ENCODE assay signal across 1 cellular context in genomic region chr3:136189043-136189442, GRCh38.
TF ChIP-seq lines count a peak whose summit lies in the region.

No MANE protein-coding gene starts in this region.

TF ChIP-seq in WTC11, 78 proteins besides CTCF, POLR2A, EP300 and RAD21 (continued from another document):
- TF ChIP-seq ARID4B (CRISPR knock-in tag; IDR thresholded peaks at IDR 0.05; ENCODE audit: borderline replicate concordance) (no peak), NR2C2 (CRISPR knock-in tag; IDR thresholded peaks at IDR 0.05) (no peak), ZNF219 (CRISPR knock-in tag; IDR thresholded peaks at IDR 0.05; ENCODE audit: borderline replicate concordance) (no peak), ZNF317 (CRISPR knock-in tag; IDR thresholded peaks at IDR 0.05; ENCODE audit: borderline replicate concordance, low read depth) (no peak), IRF1 (CRISPR knock-in tag; IDR thresholded peaks at IDR 0.05) (no peak), SMAD3 (CRISPR knock-in tag; IDR thresholded peaks at IDR 0.05; ENCODE audit: borderline replicate concordance) (no peak), KAT7 (CRISPR knock-in tag; IDR thresholded peaks at IDR 0.05; ENCODE audit: borderline replicate concordance) (no peak), GRHL2 (CRISPR knock-in tag; IDR thresholded peaks at IDR 0.05; ENCODE audit: insufficient replicate concordance, severe bottlenecking) (no peak), E2F5 (CRISPR knock-in tag; IDR thresholded peaks at IDR 0.05) (no peak), PRDM15 (CRISPR knock-in tag; IDR thresholded peaks at IDR 0.05) (no peak), RORB (CRISPR knock-in tag; IDR thresholded peaks at IDR 0.05) (no peak), NR1H2 (CRISPR knock-in tag; IDR thresholded peaks at IDR 0.05) (no peak), ELF4 (CRISPR knock-in tag; IDR thresholded peaks at IDR 0.05; ENCODE audit: low read depth) (no peak), AR (CRISPR knock-in tag; IDR thresholded peaks at IDR 0.05) (no peak)
